Comparison of ENCODE assay signal across 21 cellular contexts in genomic region chr4:2283199-2283711, GRCh38. TPM values are rescaled to one million over a fixed set of nuclear protein-coding genes. Genes with fewer than 3 reads are reported as not detected.
DNase-seq lines count a peak whose midpoint lies in the region; ATAC-seq and TF ChIP-seq lines count a peak whose summit lies in the region.
"Had no signal": no experiment of that assay in that cellular context is flagged by ENCODE, and none has a peak within 500 bp of the region (broad histone marks: within the 10 kb centered on the region; RNA-seq: fewer than 3 reads in every experiment).

No MANE protein-coding gene starts in this region.

- POLR2A ChIA-PET in CD8-positive, alpha-beta memory T cell (lab: Charles Lee) = no interaction called here

- WGBS in spleen, 5 donors = 91 to 97% (median 92%) methylated on average over 3 of the region's 3 CpGs

- no peak overlapping the region for H3K4me3 ChIP-seq in CD8-positive, alpha-beta memory T cell (ENCODE audit: low read length)
- no peak overlapping the region for H3K4me3 ChIP-seq in spleen
- H3K4me3 ChIP-seq: gastrocnemius medialis, psoas muscle, SJSA1, transverse colon had no signal

- H3K36me3 ChIP-seq in CD8-positive, alpha-beta memory T cell (ENCODE audit: insufficient read depth, low read length) = no peaks in the 10 kb centered on the region
- H3K36me3 ChIP-seq in KOPT-K1 (ENCODE audit: insufficient read depth, low read length) (no peaks in the 10 kb centered on the region), spleen (no peaks in the 10 kb centered on the region)
- H3K36me3 ChIP-seq: gastrocnemius medialis, SJSA1, transverse colon had no signal

- TF ChIP-seq CTCF in spleen (IDR thresholded peaks at IDR 0.05 in 8 of 11, conservative IDR thresholded peaks at IDR 0.05 in 3 of 11) (no peak), GM13977 (IDR thresholded peaks at IDR 0.05; ENCODE audit: extremely low read depth, insufficient read depth, missing control alignments) (no peak)

- H3K27ac Mint-ChIP-seq in CD8-positive, alpha-beta memory T cell = peak overlapping the region; percentile 43 to 100 (median 93)
- peak overlapping the region in 5 of 6 donors; percentile 99 to 100 (median 100) for H3K27ac Mint-ChIP-seq in immature natural killer cell

- no peak for DNase-seq in CD8-positive, alpha-beta memory T cell
- DNase-seq in immature natural killer cell (no peak), spleen (peak; percentile 1), GM13977 (ENCODE audit: low spot score) (no peak), left colon (no peak)
- DNase-seq: C1 segment of cervical spinal cord; gastrocnemius medialis; NCI-H1105; NCI-H187; NCI-H2171; NCI-H510A; occipital lobe; psoas muscle; stimulated activated CD4-positive, alpha-beta T cell treated with anti-CD3 and anti-CD28 coated beads, Interleukin-4, amount 100 ng/mL, for 1 hour; transverse colon had no signal

- H3K4me1 ChIP-seq in CD8-positive, alpha-beta memory T cell (ENCODE audit: insufficient read depth, low read length) = peaks cover 47% of the 10 kb centered on the region
- H3K4me1 ChIP-seq in spleen = peaks cover 4 to 24% (median 18%) of the 10 kb centered on the region in 6 donors
- H3K4me1 ChIP-seq: gastrocnemius medialis, psoas muscle, SJSA1, transverse colon had no signal

- H3K27me3 Mint-ChIP-seq in CD8-positive, alpha-beta memory T cell = no peaks in the 10 kb centered on the region
- peaks cover 12 to 19% (median 14%) of the 10 kb centered on the region in 3 donors for H3K27me3 Mint-ChIP-seq in immature natural killer cell (ENCODE audit: low read depth in 3 of 3)
- H3K27me3 Mint-ChIP-seq: activated naive CD8-positive, alpha-beta T cell had no signal

- peaks cover 0 to 3% (median 0%) of the 10 kb centered on the region in 3 donors for H3K36me3 Mint-ChIP-seq in CD8-positive, alpha-beta memory T cell
- peaks cover 0 to 20% (median 16%) of the 10 kb centered on the region in 3 donors for H3K36me3 Mint-ChIP-seq in immature natural killer cell
- H3K36me3 Mint-ChIP-seq: activated naive CD8-positive, alpha-beta T cell had no signal

- no peaks in the 10 kb centered on the region for H3K27me3 ChIP-seq in CD8-positive, alpha-beta memory T cell (ENCODE audit: insufficient read depth, low read length, poor library complexity, severe bottlenecking)
- H3K27me3 ChIP-seq in spleen (replicated peaks in 1 of 7) = no peaks in the 10 kb centered on the region
- H3K27me3 ChIP-seq: gastrocnemius medialis, SJSA1, transverse colon had no signal

- H3K9me3 ChIP-seq in CD8-positive, alpha-beta memory T cell (ENCODE audit: low read length) = no peaks in the 10 kb centered on the region
- H3K9me3 ChIP-seq in KOPT-K1 (ENCODE audit: insufficient read depth, low read length, poor library complexity, severe bottlenecking) (no peaks in the 10 kb centered on the region), spleen (no peaks in the 10 kb centered on the region)
- H3K9me3 ChIP-seq: gastrocnemius medialis, psoas muscle, SJSA1, transverse colon had no signal

- no peak overlapping the region for H3K27ac ChIP-seq in CD8-positive, alpha-beta memory T cell (ENCODE audit: low read depth, low read length)
- H3K27ac ChIP-seq in KOPT-K1 (ENCODE audit: low read depth, low read length, poor library complexity, severe bottlenecking) (peak overlapping the region; percentile 100), spleen (no peak overlapping the region)
- H3K27ac ChIP-seq: gastrocnemius medialis, psoas muscle, SJSA1, transverse colon had no signal

- intact Hi-C loops in spleen (cut with DNase I; ENCODE audit: low total_unique reads) = no loop called here
- intact Hi-C loops in left colon (cut with DNase I, micrococcal nuclease) = no loop called here

- H3K4me3 Mint-ChIP-seq in CD8-positive, alpha-beta memory T cell = peak overlapping the region in 3 of 7 donors; percentile 8 to 69 (median 10)
- peak overlapping the region in 3 of 5 donors; percentile 18 to 64 (median 58) for H3K4me3 Mint-ChIP-seq in immature natural killer cell
- H3K4me3 Mint-ChIP-seq: activated naive CD8-positive, alpha-beta T cell had no signal

- peaks cover 35 to 66% (median 36%) of the 10 kb centered on the region in 3 donors for H3K4me1 Mint-ChIP-seq in CD8-positive, alpha-beta memory T cell
- peaks cover 38 to 44% of the 10 kb centered on the region in 2 donors for H3K4me1 Mint-ChIP-seq in immature natural killer cell

- in situ Hi-C loops in GM13977 (cut with MboI; ENCODE audit: low pct_unique_long_range_greater_than_20kb, low sequenced_read_pairs, unreplicated experiment) = no loop called here

- ATAC-seq in GM21515 (IDR thresholded peaks at IDR 0.05; ENCODE audit: unreplicated experiment) (no peak), left colon (no peak)
- ATAC-seq: gastrocnemius medialis, left cardiac atrium, psoas muscle, sciatic nerve had no signal

- TF ChIP-seq POLR2A in spleen (IDR thresholded peaks at IDR 0.05) = no peak

- H3K9me3 Mint-ChIP-seq in CD8-positive, alpha-beta memory T cell = no peaks in the 10 kb centered on the region
- H3K9me3 Mint-ChIP-seq in immature natural killer cell = no peaks in the 10 kb centered on the region

- CTCF ChIA-PET in CD8-positive, alpha-beta memory T cell (lab: Charles Lee) = interaction anchor here (1.6 kb wide), 1 partner anchor 136 kb away, joined by 8 read pairs; the partner anchor contains the start of genes CFAP99 and ZFYVE28

RNA-seq across cellular contexts. Expression of gene MXD4, which starts 21.3 kb away (rescaled TPM):
- total RNA-seq in CD8-positive, alpha-beta memory T cell = 10 to 100 TPM; 10.2 to 12.2 TPM
- 47.2 TPM for polyA plus RNA-seq in CD8-positive, alpha-beta memory T cell
- polyA plus RNA-seq in immature natural killer cell (10 to 100 TPM; 55.0 to 56.1 (median 55.0) TPM), spleen (100 to 1,000 TPM in 1 of 3 donors, 10 to 100 TPM in 2; 36.0 to 103 (median 38.4) TPM)
- total RNA-seq in spleen (100 to 1,000 TPM in 5 of 7 donors, 10 to 100 TPM in 2; 51.8 to 128 (median 112) TPM), left colon (10 to 100 TPM; 33.1 to 49.8 TPM)

RNA-seq across cellular contexts. Expression of gene HAUS3, which starts 41.3 kb away (rescaled TPM):
- 10 to 100 TPM; 23.8 to 23.9 TPM for total RNA-seq in CD8-positive, alpha-beta memory T cell
- polyA plus RNA-seq in CD8-positive, alpha-beta memory T cell = 26.6 TPM
- polyA plus RNA-seq in immature natural killer cell (10 to 100 TPM; 12.8 to 21.7 (median 16.5) TPM), spleen (10 to 100 TPM; 10.3 to 15.0 (median 13.0) TPM)
- total RNA-seq in spleen (10 to 100 TPM; 16.2 to 22.4 (median 19.2) TPM), left colon (1 to 10 TPM; 7.7 to 9.7 TPM)

RNA-seq across cellular contexts. Expression of gene POLN, which starts 41.3 kb away (rescaled TPM):
- total RNA-seq in CD8-positive, alpha-beta memory T cell = 1 to 10 TPM; 1.5 to 1.6 TPM
- polyA plus RNA-seq in CD8-positive, alpha-beta memory T cell = 0.55 TPM
- 1 to 10 TPM in 1 of 3 donors, under 1 TPM in 1, not detected in 1; 0.41 to 1.6 TPM for polyA plus RNA-seq in immature natural killer cell
- total RNA-seq in spleen = 1 to 10 TPM; 1.9 to 3.5 (median 2.9) TPM
- polyA plus RNA-seq in spleen = 1 to 10 TPM; 1.2 to 1.5 (median 1.5) TPM
- total RNA-seq in left colon = 1 to 10 TPM; 1.3 to 3.1 TPM
